Comparison of ENCODE assay signal across 17 cellular contexts in the genomic region with DNA sequence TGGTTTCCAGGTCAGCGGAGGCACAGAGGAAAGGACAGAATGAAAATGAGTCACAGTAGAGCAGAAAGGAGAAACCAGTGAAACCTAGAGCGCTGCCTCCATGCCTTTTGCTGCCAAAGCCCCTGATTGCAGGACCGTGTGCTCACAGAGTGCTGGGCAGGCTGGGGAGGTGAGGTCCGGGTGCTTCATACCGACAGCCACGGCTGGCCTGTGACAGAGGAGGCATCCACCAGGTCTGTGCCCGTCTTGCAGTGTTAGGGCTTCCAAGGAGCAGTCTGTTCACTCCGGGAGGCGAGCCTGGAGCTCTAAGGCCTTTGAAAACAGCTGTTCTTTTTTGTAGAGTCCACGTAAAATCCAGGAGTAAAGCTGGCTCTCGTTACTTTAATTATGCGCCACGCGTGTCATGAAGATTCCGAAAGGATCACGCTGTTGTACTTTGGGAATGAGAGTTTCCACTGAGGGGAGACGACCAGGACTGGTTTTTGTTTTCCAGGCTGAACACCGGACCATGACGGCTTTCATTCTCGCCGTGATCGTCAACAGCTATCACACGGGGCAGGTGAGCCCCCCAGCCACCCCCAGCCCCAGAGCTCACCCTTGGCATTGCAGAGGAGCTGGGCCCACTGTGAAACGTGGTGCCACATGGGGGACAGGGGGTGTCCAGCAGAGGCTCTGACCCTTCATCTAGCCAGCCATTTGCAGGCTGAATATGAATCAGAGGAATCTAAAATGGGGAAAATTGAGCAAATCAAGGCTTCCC.
DNase-seq lines count a peak whose midpoint lies in the region; ATAC-seq and TF ChIP-seq lines count a peak whose summit lies in the region.
"Had no signal": no experiment of that assay in that cellular context is flagged by ENCODE, and none has a peak within 500 bp of the region (broad histone marks: within the 10 kb centered on the region; RNA-seq: fewer than 3 reads in every experiment).

No MANE protein-coding gene starts in this region.

- H3K9me3 ChIP-seq in right atrium auricular region, result no peaks in the 10 kb centered on the region
- no peaks in the 10 kb centered on the region for H3K9me3 ChIP-seq in HCT116 (ENCODE audit: control insufficient read depth in 1 of 2, insufficient read depth in 1 of 2, low read depth in 1 of 2, low read length in 2 of 2)
- no peaks in the 10 kb centered on the region for H3K9me3 ChIP-seq in right cardiac atrium (ENCODE audit: control insufficient read depth, low read length)
- no peaks in the 10 kb centered on the region for H3K9me3 ChIP-seq in osteoblast (ENCODE audit: low read depth, low read length)
- H3K9me3 ChIP-seq: Peyer's patch had no signal

- H3K9me2 ChIP-seq in HCT116 (ENCODE audit: insufficient read depth), result no peaks in the 10 kb centered on the region

- H3K27ac ChIP-seq in right atrium auricular region (no peak overlapping the region), HCT116 (ENCODE audit: low read depth, low read length) (no peak overlapping the region), right cardiac atrium (ENCODE audit: low read length) (no peak overlapping the region), osteoblast (ENCODE audit: low read depth, low read length) (no peak overlapping the region)
- H3K27ac ChIP-seq: Peyer's patch had no signal

- CTCF ChIA-PET in HCT116 (lab: Charles Lee), result no interaction called here

- H3K4me2 ChIP-seq in HCT116 (ENCODE audit: low read length) (no peak overlapping the region), osteoblast (ENCODE audit: insufficient read depth, low read length) (no peak overlapping the region)

- ATAC-seq in Right ventricle myocardium inferior (no peak), HCT116 (no peak), right cardiac atrium (no peak), HG02884 (IDR thresholded peaks at IDR 0.05; ENCODE audit: unreplicated experiment) (no peak), HG03280 (IDR thresholded peaks at IDR 0.05; ENCODE audit: unreplicated experiment) (no peak)
- ATAC-seq: CD8-positive, alpha-beta T cell had no signal

- no peaks in the 10 kb centered on the region for H3K79me2 ChIP-seq in HCT116 (ENCODE audit: insufficient read depth, low read length)
- H3K79me2 ChIP-seq in osteoblast (ENCODE audit: insufficient read depth, low read length), result no peaks in the 10 kb centered on the region

- DNase-seq in Right ventricle myocardium inferior (ENCODE audit: missing footprints) (peak; percentile 41), right atrium auricular region (ENCODE audit: low spot score) (no peak), HCT116 (ENCODE audit: low read depth, low spot score) (no peak), right cardiac atrium (peak in 2 of 3 donors; percentile 23 to 26), osteoblast (ENCODE audit: insufficient read length, low spot score, missing footprints) (peak; percentile 58)
- DNase-seq: AML-193; CD8-positive, alpha-beta T cell; GF-D8; GOT3; KG1; NCI-H1105; NCI-H1930; NCI-H2171 treated with DMSO at 0.1 percent for 48 hours; NCI-H510A; Peyer's patch had no signal

- no peak for TF ChIP-seq RAD21 in HCT116 (IDR thresholded peaks at IDR 0.05; ENCODE audit: low read depth)

- no peak for TF ChIP-seq POLR2A in HCT116 (IDR thresholded peaks at IDR 0.05; ENCODE audit: borderline replicate concordance, extremely low read depth, insufficient read depth, insufficient read length)

- intact Hi-C loops in Right ventricle myocardium inferior (cut with DNase I) (no loop called here), HCT116 (cut with micrococcal nuclease) (no loop called here), right cardiac atrium (cut with DNase I) (no loop called here)

- H3K27me3 ChIP-seq in right atrium auricular region, result no peaks in the 10 kb centered on the region
- H3K27me3 ChIP-seq in HCT116 (ENCODE audit: insufficient read depth, low read length), result no peaks in the 10 kb centered on the region
- H3K27me3 ChIP-seq in right cardiac atrium (ENCODE audit: control insufficient read depth, insufficient read depth), result no peaks in the 10 kb centered on the region
- H3K27me3 ChIP-seq in osteoblast (ENCODE audit: insufficient read depth, low read length), result no peaks in the 10 kb centered on the region
- H3K27me3 ChIP-seq: Peyer's patch had no signal

- H2AFZ ChIP-seq in HCT116 (ENCODE audit: low read depth, low read length, poor library complexity, severe bottlenecking), result no peak overlapping the region
- H2AFZ ChIP-seq in osteoblast (ENCODE audit: low read length), result no peak overlapping the region

- BruUV-seq in HCT116 (replicated peaks; lab: Mats Ljungman, UMichigan), result TSS peak; percentile 32

- TF ChIP-seq CTCF in right atrium auricular region (IDR thresholded peaks at IDR 0.05), result no peak
- no peak for TF ChIP-seq CTCF in HCT116 (IDR thresholded peaks at IDR 0.05 in 2 of 3, conservative IDR thresholded peaks at IDR 0.05 in 1 of 3; ENCODE audit: borderline replicate concordance in 1 of 3, insufficient read depth in 1 of 3, low read depth in 2 of 3, low read length in 2 of 3)
- TF ChIP-seq CTCF in osteoblast (IDR thresholded peaks at IDR 0.05; ENCODE audit: extremely low read depth, low read depth, low read length), result no peak

- H4K20me1 ChIP-seq in HCT116 (ENCODE audit: insufficient read depth) (no peaks in the 10 kb centered on the region), osteoblast (ENCODE audit: insufficient read depth, low read length) (no peaks in the 10 kb centered on the region)

- WGBS in right cardiac atrium, result 97% methylated on average over 24 of the region's 24 CpGs

- no peak overlapping the region for H3K9ac ChIP-seq in HCT116 (ENCODE audit: low read length)

- RAD21 ChIA-PET in HCT116 (lab: Charles Lee; ENCODE audit: low non-redundant PET in 1 of 2, low total read pairs in 2 of 2, uncharacterized antibody in 2 of 2, unreplicated experiment in 2 of 2), result no interaction called here

- H3K4me3 ChIP-seq in right atrium auricular region (no peak overlapping the region), HCT116 (replicated peaks in 1 of 2; ENCODE audit: low read depth in 1 of 2, low read length in 2 of 2) (no peak overlapping the region), right cardiac atrium (ENCODE audit: low read length) (no peak overlapping the region), osteoblast (ENCODE audit: insufficient read depth, low read length) (no peak overlapping the region)
- H3K4me3 ChIP-seq: Peyer's patch had no signal

- H3K36me3 ChIP-seq in right atrium auricular region, result peaks cover 50% of the 10 kb centered on the region
- H3K36me3 ChIP-seq in HCT116 (ENCODE audit: control insufficient read depth in 1 of 2, insufficient read depth in 2 of 2, low read length in 2 of 2), result peaks cover 11 to 17% of the 10 kb centered on the region in 2 experiments; a peak in 3 of 4 replicates
- H3K36me3 ChIP-seq in osteoblast (ENCODE audit: insufficient read depth, low read length), result peaks cover 15% of the 10 kb centered on the region

- POLR2A ChIA-PET in HCT116 (lab: Charles Lee), result no interaction called here

- H3K4me1 ChIP-seq in right atrium auricular region (no peaks in the 10 kb centered on the region), HCT116 (ENCODE audit: control insufficient read depth in 1 of 2, insufficient read depth in 2 of 2, low read length in 2 of 2) (no peaks in the 10 kb centered on the region), right cardiac atrium (ENCODE audit: control insufficient read depth, insufficient read depth, low read length) (no peaks in the 10 kb centered on the region), osteoblast (ENCODE audit: insufficient read depth, low read length) (no peaks in the 10 kb centered on the region)
- H3K4me1 ChIP-seq: Peyer's patch had no signal

TF ChIP-seq in HCT116, 20 proteins besides CTCF, POLR2A, EP300 and RAD21 (continues in another document):
- no peak for TF ChIP-seq FOSL1 (IDR thresholded peaks at IDR 0.05; ENCODE audit: low read depth)
- no peak for TF ChIP-seq POLR2AphosphoS5 (IDR thresholded peaks at IDR 0.05; ENCODE audit: low read depth, low read length)
- no peak for TF ChIP-seq TCF7L2 (IDR thresholded peaks at IDR 0.05; ENCODE audit: borderline replicate concordance, extremely low read depth, insufficient read depth, insufficient read length)
- TF ChIP-seq YY1 (IDR thresholded peaks at IDR 0.05; ENCODE audit: extremely low read depth, insufficient replicate concordance, low read depth, low read length), result no peak
- TF ChIP-seq SRF (IDR thresholded peaks at IDR 0.05; ENCODE audit: low read depth), result no peak
- TF ChIP-seq ATF3 (IDR thresholded peaks at IDR 0.05), result no peak
- no peak for TF ChIP-seq REST (IDR thresholded peaks at IDR 0.05; ENCODE audit: low read depth)
- TF ChIP-seq ZFX (IDR thresholded peaks at IDR 0.05), result no peak
- TF ChIP-seq MAX (IDR thresholded peaks at IDR 0.05), result no peak
- TF ChIP-seq EZH2 (IDR thresholded peaks at IDR 0.05), result no peak

Comparison
In these comparisons a context has a peak if more than half of its experiments do, and no peak if none do; other contexts are left out.
1. DNase-seq: peak in Right ventricle myocardium inferior (single experiment), right cardiac atrium (2 of 3) and osteoblast (single experiment); none in right atrium auricular region (single experiment) and HCT116 (single experiment).